8 cellular contexts compared by ENCODE assay signal in genomic region chr14:77320238-77320935, GRCh38. TPM values are rescaled to one million over a fixed set of nuclear protein-coding genes. Genes with fewer than 3 reads are reported as not detected.
A peak's percentile ranks its signal among the peaks of the same experiment; 100 is the strongest.
DNase-seq lines count a peak whose midpoint lies in the region; FAIRE-seq and TF ChIP-seq lines count a peak whose summit lies in the region.

A gene with protein sequence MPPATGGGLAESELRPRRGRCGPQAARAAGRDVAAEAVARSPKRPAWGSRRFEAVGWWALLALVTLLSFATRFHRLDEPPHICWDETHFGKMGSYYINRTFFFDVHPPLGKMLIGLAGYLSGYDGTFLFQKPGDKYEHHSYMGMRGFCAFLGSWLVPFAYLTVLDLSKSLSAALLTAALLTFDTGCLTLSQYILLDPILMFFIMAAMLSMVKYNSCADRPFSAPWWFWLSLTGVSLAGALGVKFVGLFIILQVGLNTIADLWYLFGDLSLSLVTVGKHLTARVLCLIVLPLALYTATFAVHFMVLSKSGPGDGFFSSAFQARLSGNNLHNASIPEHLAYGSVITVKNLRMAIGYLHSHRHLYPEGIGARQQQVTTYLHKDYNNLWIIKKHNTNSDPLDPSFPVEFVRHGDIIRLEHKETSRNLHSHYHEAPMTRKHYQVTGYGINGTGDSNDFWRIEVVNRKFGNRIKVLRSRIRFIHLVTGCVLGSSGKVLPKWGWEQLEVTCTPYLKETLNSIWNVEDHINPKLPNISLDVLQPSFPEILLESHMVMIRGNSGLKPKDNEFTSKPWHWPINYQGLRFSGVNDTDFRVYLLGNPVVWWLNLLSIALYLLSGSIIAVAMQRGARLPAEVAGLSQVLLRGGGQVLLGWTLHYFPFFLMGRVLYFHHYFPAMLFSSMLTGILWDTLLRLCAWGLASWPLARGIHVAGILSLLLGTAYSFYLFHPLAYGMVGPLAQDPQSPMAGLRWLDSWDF (minus strand): TSS chr14:77320883. CDS start chr14:77320681, 202 bp downstream.

- H3K9me3 ChIP-seq in Loucy (ENCODE audit: insufficient read depth, low read depth, low read length) = no peaks in the 10 kb centered on the region

- H3K36me3 ChIP-seq in Loucy (ENCODE audit: insufficient read depth, low read length) = no peaks in the 10 kb centered on the region

- no peaks in the 10 kb centered on the region for H3F3A ChIP-seq in Loucy (ENCODE audit: low read depth)

- peaks cover 8% of the 10 kb centered on the region; the same call in 1 of the 2 replicates for H3K79me2 ChIP-seq in Loucy (ENCODE audit: insufficient read depth, low read length)

- FAIRE-seq in H54 (lab: Jason Lieb, UNC) = peak; percentile 57

- in situ Hi-C loops in G401 (cut with HindIII; ENCODE audit: low sequenced_read_pairs) = no loop called here

- H3K4me1 Mint-ChIP-seq in neural crest cell = peaks cover 52% of the 10 kb centered on the region

- peak; percentile 70 for TF ChIP-seq POLR2A in H54 (IDR thresholded peaks at IDR 0.05; ENCODE audit: low read depth, low read length)

- H3K36me3 Mint-ChIP-seq in neural crest cell (ENCODE audit: low read depth) = no peaks in the 10 kb centered on the region

- no peaks in the 10 kb centered on the region for H3K9me2 ChIP-seq in Loucy (replicated peaks; ENCODE audit: low read depth, low read length)

- no peaks in the 10 kb centered on the region for H3K27me3 Mint-ChIP-seq in neural crest cell (ENCODE audit: low read depth)

- no peaks in the 10 kb centered on the region for H3K9me3 Mint-ChIP-seq in neural crest cell

- H3K9ac ChIP-seq in Loucy (ENCODE audit: low read depth, low read length, poor library complexity, severe bottlenecking) = peak within 1 kb of the TSS; percentile 78

- peak within 1 kb of the TSS; percentile 89 for H3K4me2 ChIP-seq in Loucy (ENCODE audit: low read depth, low read length, poor library complexity, severe bottlenecking)

- H3K4me3 Mint-ChIP-seq in neural crest cell = peak within 1 kb of the TSS; percentile 98

- TF ChIP-seq CTCF in Loucy (conservative IDR thresholded peaks at IDR 0.05; ENCODE audit: low read length) = peak; percentile 43
- TF ChIP-seq CTCF in fibroblast of villous mesenchyme (IDR thresholded peaks at IDR 0.05; ENCODE audit: insufficient read depth, low read depth, low read length) = peak; percentile 31
- TF ChIP-seq CTCF in neural crest cell (conservative IDR thresholded peaks at IDR 0.05) = peak; percentile 67

- peaks cover 3% of the 10 kb centered on the region for H4K20me1 ChIP-seq in Loucy (ENCODE audit: insufficient read depth, low read length, poor library complexity, severe bottlenecking)

- no peaks in the 10 kb centered on the region for H3K27me3 ChIP-seq in Loucy (ENCODE audit: insufficient read depth, low read length, poor library complexity, severe bottlenecking)

- peak within 1 kb of the TSS; percentile 100 for H3K27ac Mint-ChIP-seq in neural crest cell (ENCODE audit: unreplicated experiment)

- H3K4me1 ChIP-seq in Loucy (ENCODE audit: insufficient read depth, low read length, poor library complexity, severe bottlenecking) = peaks cover 34% of the 10 kb centered on the region

- DNase-seq in G401 (ENCODE audit: low spot score) = peak; percentile 90
- peak; percentile 67 for DNase-seq in H54 (ENCODE audit: insufficient read length, low spot score)
- DNase-seq in SHP77 treated with DMSO at 0.1 percent for 48 hours (lab: John Stamatoyannopoulos, UW) = peak; percentile 46
- DNase-seq in activated gamma-delta T cell treated with Interleukin-2 at 50 U/mL for 16 hours = peak; percentile 92
- DNase-seq in fibroblast of villous mesenchyme (ENCODE audit: low read depth) = peak; percentile 90
- peak; percentile 96 for DNase-seq in neural crest cell (ENCODE audit: low read depth, low spot score)
- peak; percentile 68 for DNase-seq in stromal cell of bone marrow (ENCODE audit: low read depth)

- H3K4me3 ChIP-seq in Loucy (ENCODE audit: low read length, poor library complexity, severe bottlenecking) (peak within 1 kb of the TSS; percentile 76), fibroblast of villous mesenchyme (ENCODE audit: low read depth, low read length) (peak within 1 kb of the TSS; percentile 82)

- H2AFZ ChIP-seq in Loucy (ENCODE audit: low read length) = peak within 1 kb of the TSS; percentile 95

RNA-seq across cellular contexts. Expression of the gene that starts here (rescaled TPM):
- 25.5 and 27.5 TPM in 2 replicates for total RNA-seq in G401 (2014; rRNA removed; shearing (Covaris generic))
- total RNA-seq in fibroblast of villous mesenchyme (17.7 and 18.1 TPM in 2 replicates), neural crest cell (46.0 and 46.8 TPM in 2 replicates)

Comparison
In these comparisons a context has a peak if more than half of its experiments do, and no peak if none do; other contexts are left out.
1. Peak in every context shown above with its lines: DNase-seq and H3K4me3 ChIP-seq.
2. DNase-seq: peak in every context shown above with its lines; median percentile 96 in neural crest cell; 92 in activated gamma-delta T cell treated with Interleukin-2 at 50 U/mL for 16 hours; 90 in G401; 90 in fibroblast of villous mesenchyme; 68 in stromal cell of bone marrow; 67 in H54; 46 in SHP77 treated with DMSO at 0.1 percent for 48 hours.